In the genomic region with DNA sequence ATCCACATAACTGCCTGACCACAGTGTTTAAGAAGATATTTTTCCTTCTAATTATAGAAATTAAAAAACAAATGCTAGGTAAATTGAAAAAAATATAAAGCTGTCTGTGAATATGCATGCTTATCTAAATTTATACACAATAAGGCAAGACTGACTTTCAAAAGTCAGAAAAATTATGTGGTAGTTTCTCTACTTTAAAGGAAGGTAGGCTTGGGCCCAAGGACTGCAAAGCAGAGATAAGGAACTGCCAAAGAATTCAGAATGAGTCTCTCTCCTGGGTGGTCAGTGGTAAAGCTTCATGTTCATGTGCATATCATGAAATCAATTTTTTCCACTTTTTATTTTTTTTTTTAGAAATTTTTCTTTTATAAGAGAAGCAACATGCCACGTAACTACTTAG, we compare ENCODE assay signal across 26 cellular contexts.
"Had no signal": no experiment of that assay in that cellular context is flagged by ENCODE, and none has a peak within 500 bp of the region (broad histone marks: within the 10 kb centered on the region; RNA-seq: fewer than 3 reads in every experiment).

No MANE protein-coding gene starts in this region.

- ATAC-seq: activated CD8-positive, alpha-beta T cell treated with anti-CD3 and anti-CD28 coated beads for 36 hours; activated naive CD8-positive, alpha-beta T cell treated with anti-CD3 and anti-CD28 coated beads, Interleukin-2, amount 50 U/mL, for 24 hours; activated T-cell treated with anti-CD3 and anti-CD28 coated beads, Interleukin-2, amount 50 U/mL, for 4 hours; activated T-cell treated with anti-CD3 and anti-CD28 coated beads, Interleukin-2, amount 50 U/mL, for 72 hours; activated T-helper 17 cell treated with anti-CD3 and anti-CD28 coated beads, Interleukin-2, amount 50 U/mL, for 72 hours; T-cell had no signal

- DNase-seq: activated B cell treated with CpG ODN at 0.5 μM for 24 hours; activated CD4-positive, alpha-beta memory T cell treated with anti-CD3 and anti-CD28 coated beads for 36 hours; activated CD4-positive, alpha-beta T cell treated with anti-CD3 and anti-CD28 coated beads for 4 hours; activated CD4-positive, alpha-beta T cell treated with anti-CD3 and anti-CD28 coated beads, Interleukin-2, amount 10 ng/mL, durations not matched to agents 24 days and 14 days; activated CD4-positive, alpha-beta T cell treated with anti-CD3 and anti-CD28 coated beads, Interleukin-2, amount 50 U/mL, for 1 hour; activated CD4-positive, alpha-beta T cell treated with anti-CD3 and anti-CD28 coated beads, Interleukin-2, amount 50 U/mL, for 4 hours; activated CD4-positive, CD25-positive, alpha-beta regulatory T cell treated with anti-CD3 and anti-CD28 coated beads, Interleukin-2, amount 50 U/mL, for 72 hours; activated CD8-positive, alpha-beta memory T cell treated with anti-CD3 and anti-CD28 coated beads, Interleukin-2, amount 50 U/mL, for 4 hours; activated CD8-positive, alpha-beta T cell treated with anti-CD3 and anti-CD28 coated beads for 36 hours; activated gamma-delta T cell; activated naive CD4-positive, alpha-beta T cell treated with anti-CD3 and anti-CD28 coated beads, Interleukin-2, amount 10 ng/mL, durations not matched to agents 7 days and 5 days; activated naive CD4-positive, alpha-beta T cell treated with Interleukin-2 at 50 U/mL for 16 hours; activated naive CD8-positive, alpha-beta T cell treated with anti-CD3 and anti-CD28 coated beads, Interleukin-2, amount 10 ng/mL, durations not matched to agents 7 days and 5 days; activated naive CD8-positive, alpha-beta T cell treated with anti-CD3 and anti-CD28 coated beads, Interleukin-2, amount 50 U/mL, for 24 hours; activated T-cell treated with anti-CD3 and anti-CD28 coated beads for 4 hours; activated T-cell treated with anti-CD3 and anti-CD28 coated beads, Interleukin-2, amount 50 U/mL, for 1 hour; activated T-cell treated with anti-CD3 and anti-CD28 coated beads, Interleukin-2, amount 50 U/mL, for 4 hours; activated T-cell treated with anti-CD3 and anti-CD28 coated beads, Interleukin-2, amount 50 U/mL, for 72 hours; amygdala; anterior cingulate cortex; caudate nucleus; cerebellar nuclear complex; T-cell; T-helper 2 cell; T-helper 9 cell had no signal
